In genomic region chr16:1940273-1941161, GRCh38 we compare ENCODE assay signal across 14 cellular contexts. TPM values are rescaled to one million over a fixed set of nuclear protein-coding genes. Genes with fewer than 3 reads are reported as not detected.
A peak's percentile ranks its signal among the peaks of the same experiment; 100 is the strongest.
DNase-seq lines count a peak whose midpoint lies in the region; ATAC-seq, FAIRE-seq and TF ChIP-seq lines count a peak whose summit lies in the region.
"Had no signal": no experiment of that assay in that cellular context is flagged by ENCODE, and none has a peak within 500 bp of the region (broad histone marks: within the 10 kb centered on the region; RNA-seq: fewer than 3 reads in every experiment).

No MANE protein-coding gene starts in this region.

- intact Hi-C loops in pancreas (cut with DNase I): no loop called here

- TF ChIP-seq CTCF in endodermal cell (conservative IDR thresholded peaks at IDR 0.05) (no peak), pancreas (IDR thresholded peaks at IDR 0.05) (no peak)

- peaks cover 10% of the 10 kb centered on the region for H3K27me3 Mint-ChIP-seq in endodermal cell (ENCODE audit: insufficient read depth)
- H3K27me3 Mint-ChIP-seq: activated CD4-positive, alpha-beta T cell treated with anti-CD3 and anti-CD28 coated beads, Interleukin-2, amount 10 ng/mL, durations not matched to agents 24 days and 14 days; CD4-positive, alpha-beta memory T cell had no signal

- WGBS in endodermal cell (ENCODE audit: insufficient coverage in 1 of 2, insufficient read length in 1 of 2), 2 experiments: 93 to 98% methylated on average over 14 to 23 of the region's 23 CpGs
- 39 to 41% methylated on average over 23 of the region's 23 CpGs for WGBS in pancreas, 2 donors

- peaks cover 3% of the 10 kb centered on the region for H3K4me1 Mint-ChIP-seq in endodermal cell

- H3K27ac Mint-ChIP-seq in endodermal cell: no peak overlapping the region
- H3K27ac Mint-ChIP-seq: activated CD4-positive, alpha-beta T cell treated with anti-CD3 and anti-CD28 coated beads, Interleukin-2, amount 10 ng/mL, durations not matched to agents 24 days and 14 days; CD4-positive, alpha-beta memory T cell had no signal

- peak; percentile 60 to 67 (median 66) for ATAC-seq in pancreas
- ATAC-seq in GM18870 (IDR thresholded peaks at IDR 0.05; ENCODE audit: unreplicated experiment): no peak
- no peak for ATAC-seq in HG03175 (IDR thresholded peaks at IDR 0.05; ENCODE audit: unreplicated experiment)
- ATAC-seq: foreskin keratinocyte, sciatic nerve had no signal

- no peaks in the 10 kb centered on the region for H3K9me3 Mint-ChIP-seq in endodermal cell
- H3K9me3 Mint-ChIP-seq: activated CD4-positive, alpha-beta T cell treated with anti-CD3 and anti-CD28 coated beads, Interleukin-2, amount 10 ng/mL, durations not matched to agents 24 days and 14 days; CD4-positive, alpha-beta memory T cell had no signal

- DNase-seq in GF-D8 (lab: John Stamatoyannopoulos, UW) (peak; percentile 91), endodermal cell (peak; percentile 35), pancreas (peak; percentile 72 to 97 (median 94)), NCI-H2227 treated with DMSO at 0.1 percent for 48 hours (lab: John Stamatoyannopoulos, UW) (no peak)
- DNase-seq: activated CD4-positive, alpha-beta T cell treated with anti-CD3 and anti-CD28 coated beads, Interleukin-2, amount 10 ng/mL, durations not matched to agents 24 days and 14 days; CD4-positive, alpha-beta memory T cell; effector CD8-positive, alpha-beta T cell; foreskin keratinocyte; NCI-H1417 treated with DMSO at 0.1 percent for 48 hours; NCI-H524 treated with DMSO at 0.1 percent for 48 hours; substantia nigra had no signal

- H3K36me3 Mint-ChIP-seq in endodermal cell (ENCODE audit: low read depth): peaks cover 22% of the 10 kb centered on the region

- no peaks in the 10 kb centered on the region for H3K27me3 ChIP-seq in endodermal cell (ENCODE audit: control insufficient read depth, insufficient read depth, low read length, poor library complexity, severe bottlenecking)
- H3K27me3 ChIP-seq in pancreas: no peaks in the 10 kb centered on the region
- H3K27me3 ChIP-seq: foreskin keratinocyte had no signal

- H3K36me3 ChIP-seq in endodermal cell (ENCODE audit: control insufficient read depth, insufficient read depth, low read length) (peaks cover 4% of the 10 kb centered on the region), pancreas (peaks cover 3 to 22% (median 7%) of the 10 kb centered on the region in 3 donors)

- H3K27ac ChIP-seq in endodermal cell (ENCODE audit: low read depth, low read length) (no peak overlapping the region), pancreas (peak overlapping the region; percentile 76 to 90 (median 86))
- H3K27ac ChIP-seq: foreskin keratinocyte had no signal

- H3K9ac ChIP-seq in endodermal cell (ENCODE audit: extremely low read depth, low read length, poor library complexity, severe bottlenecking): no peak overlapping the region

- no peak for FAIRE-seq in pancreas (lab: Jason Lieb, UNC)

- H3K4me1 ChIP-seq in endodermal cell (ENCODE audit: control insufficient read depth, insufficient read depth, low read length): no peaks in the 10 kb centered on the region
- H3K4me1 ChIP-seq in pancreas: peaks cover 0 to 25% (median 18%) of the 10 kb centered on the region in 3 donors
- H3K4me1 ChIP-seq: foreskin keratinocyte had no signal

- no peak overlapping the region for H3K4me3 ChIP-seq in endodermal cell (ENCODE audit: low read length)
- H3K4me3 ChIP-seq in pancreas: peak overlapping the region in 3 of 4 donors; percentile 60 to 79 (median 79)

- no peaks in the 10 kb centered on the region for H3K9me3 ChIP-seq in endodermal cell (ENCODE audit: control insufficient read depth, low read length)
- no peaks in the 10 kb centered on the region for H3K9me3 ChIP-seq in pancreas

- no peak overlapping the region for H3K4me3 Mint-ChIP-seq in endodermal cell

RNA-seq across cellular contexts. Expression of gene MSRB1, which starts 2.5 kb away (rescaled TPM):
- 10 to 100 TPM; 20.6 to 23.5 TPM for total RNA-seq in endodermal cell
- 21.5 TPM for polyA plus RNA-seq in endodermal cell (2013, experiment 1 of 2)
- polyA plus RNA-seq in endodermal cell (2013, experiment 2 of 2): 19.3 TPM
- total RNA-seq in pancreas: 10 to 100 TPM; 29.7 to 77.4 (median 57.0) TPM
- polyA plus RNA-seq in pancreas: 10 to 100 TPM; 47.0 to 94.4 TPM

RNA-seq across cellular contexts. Expression of gene RPL3L, which starts 14.0 kb away (rescaled TPM):
- total RNA-seq in endodermal cell: not detected
- polyA plus RNA-seq in endodermal cell (2013, experiment 1 of 2): not detected
- polyA plus RNA-seq in endodermal cell (2013, experiment 2 of 2): not detected
- 10 to 100 TPM in 3 of 6 donors, under 1 TPM in 2, not detected in 1; 0.09 to 35.3 (median 11.0) TPM for total RNA-seq in pancreas
- polyA plus RNA-seq in pancreas: 10 to 100 TPM in 1 of 2 donors, under 1 TPM in 1; 0.05 to 11.3 TPM
- total RNA-seq: CD4-positive, alpha-beta memory T cell; sciatic nerve had no signal
- polyA plus RNA-seq: CD4-positive, alpha-beta memory T cell had no signal

RNA-seq across cellular contexts. Expression of gene NDUFB10, which starts 18.8 kb away (rescaled TPM):
- total RNA-seq in endodermal cell: 100 to 1,000 TPM; 167 to 192 TPM
- 155 TPM for polyA plus RNA-seq in endodermal cell (2013, experiment 1 of 2)
- polyA plus RNA-seq in endodermal cell (2013, experiment 2 of 2): 150 TPM
- 10 to 100 TPM; 54.0 to 72.1 (median 58.7) TPM for total RNA-seq in pancreas
- 100 to 1,000 TPM in 1 of 2 donors, 10 to 100 TPM in 1; 84.2 to 108 TPM for polyA plus RNA-seq in pancreas

RNA-seq across cellular contexts. Expression of gene HS3ST6, which starts 22.3 kb away (rescaled TPM):
- total RNA-seq in endodermal cell (not detected), pancreas (not detected)
- not detected for polyA plus RNA-seq in endodermal cell (2013, experiment 1 of 2)
- not detected for polyA plus RNA-seq in endodermal cell (2013, experiment 2 of 2)
- polyA plus RNA-seq in pancreas: under 1 TPM in 1 of 2 donors, not detected in 1; 0.11 TPM
- total RNA-seq: activated CD4-positive, alpha-beta T cell treated with anti-CD3 and anti-CD28 coated beads, Interleukin-2, amount 10 ng/mL, durations not matched to agents 24 days and 14 days; CD4-positive, alpha-beta memory T cell; foreskin keratinocyte; sciatic nerve had no signal
- polyA plus RNA-seq: CD4-positive, alpha-beta memory T cell had no signal

RNA-seq across cellular contexts. Expression of gene RPS2, which starts 24.1 kb away (rescaled TPM):
- total RNA-seq in endodermal cell (1,000 to 10,000 TPM; 3,064 to 3,492 TPM), pancreas (1,000 to 10,000 TPM; 1,316 to 3,013 (median 1,806) TPM)
- polyA plus RNA-seq in endodermal cell (2013, experiment 1 of 2): 4,092 TPM
- polyA plus RNA-seq in endodermal cell (2013, experiment 2 of 2): 3,717 TPM
- 1,000 to 10,000 TPM; 1,574 to 3,219 TPM for polyA plus RNA-seq in pancreas

Comparison
In these comparisons a context has a peak if more than half of its experiments do, and no peak if none do; other contexts are left out.
1. ATAC-seq: peak in pancreas (4 of 4); none in GM18870 (single experiment) and HG03175 (single experiment).